Comparison of ENCODE assay signal across 11 cellular contexts in genomic region chr2:60873381-60873780, GRCh38. TPM values are rescaled to one million over a fixed set of nuclear protein-coding genes. Genes with fewer than 3 reads are reported as not detected.
DNase-seq lines count a peak whose midpoint lies in the region; ATAC-seq and FAIRE-seq lines count a peak whose summit lies in the region.
"Had no signal": no experiment of that assay in that cellular context is flagged by ENCODE, and none has a peak within 500 bp of the region (broad histone marks: within the 10 kb centered on the region; RNA-seq: fewer than 3 reads in every experiment).

No MANE protein-coding gene starts in this region.

- H3K36me3 Mint-ChIP-seq in activated T-cell treated with anti-CD3 and anti-CD28 coated beads, Interleukin-2, amount 50 U/mL, for 72 hours (ENCODE audit: insufficient read depth in 2 of 2): peaks cover 2 to 4% of the 10 kb centered on the region in 2 donors
- peaks cover 14 to 16% of the 10 kb centered on the region in 2 donors for H3K36me3 Mint-ChIP-seq in stimulated activated naive B cell treated with anti-CD40 and anti-IgM and Interleukin-4, amounts not matched to agents 10 μg/mL and 1 μg/mL and 100 μg/mL, for 72 hours

- H3K9me3 Mint-ChIP-seq in activated T-cell treated with anti-CD3 and anti-CD28 coated beads, Interleukin-2, amount 50 U/mL, for 72 hours: no peaks in the 10 kb centered on the region
- peaks cover 6 to 7% of the 10 kb centered on the region in 2 donors for H3K9me3 Mint-ChIP-seq in stimulated activated naive B cell treated with anti-CD40 and anti-IgM and Interleukin-4, amounts not matched to agents 10 μg/mL and 1 μg/mL and 100 μg/mL, for 72 hours

- peak overlapping the region; percentile 64 to 78 for H3K4me3 Mint-ChIP-seq in activated T-cell treated with anti-CD3 and anti-CD28 coated beads, Interleukin-2, amount 50 U/mL, for 72 hours
- H3K4me3 Mint-ChIP-seq in stimulated activated naive B cell treated with anti-CD40 and anti-IgM and Interleukin-4, amounts not matched to agents 10 μg/mL and 1 μg/mL and 100 μg/mL, for 72 hours: peak overlapping the region; percentile 47 to 68

- peak in 1 of 2 donors; percentile 13 for DNase-seq in activated T-cell treated with anti-CD3 and anti-CD28 coated beads, Interleukin-2, amount 50 U/mL, for 72 hours
- DNase-seq in activated T-cell treated with anti-CD3 and anti-CD28 coated beads for 4 hours: no peak
- peak; percentile 68 for DNase-seq in stimulated activated naive B cell treated with anti-CD40 and anti-IgM and Interleukin-4, amounts not matched to agents 10 μg/mL and 1 μg/mL and 100 μg/mL, for 72 hours
- DNase-seq in urothelium cell line (ENCODE audit: low spot score): no peak
- no peak for DNase-seq in T-helper 1 cell
- DNase-seq in NCI-H510A treated with DMSO at 0.1 percent for 48 hours (lab: John Stamatoyannopoulos, UW): no peak
- DNase-seq: colonic mucosa; NCI-H2171 treated with DMSO at 0.1 percent for 48 hours; stimulated activated naive CD4-positive, alpha-beta T cell treated with Interleukin-2 at 50 U/mL for 16 hours had no signal

- no peak for FAIRE-seq in urothelium cell line (lab: Jason Lieb, UNC)

- peak overlapping the region; percentile 87 for H3K27ac Mint-ChIP-seq in activated T-cell treated with anti-CD3 and anti-CD28 coated beads, Interleukin-2, amount 50 U/mL, for 72 hours
- peak overlapping the region; percentile 79 for H3K27ac Mint-ChIP-seq in stimulated activated naive B cell treated with anti-CD40 and anti-IgM and Interleukin-4, amounts not matched to agents 10 μg/mL and 1 μg/mL and 100 μg/mL, for 72 hours

- peak; percentile 37 to 39 for ATAC-seq in activated T-cell treated with anti-CD3 and anti-CD28 coated beads, Interleukin-2, amount 50 U/mL, for 72 hours (replicated peaks in 1 of 2)
- peak; percentile 80 for ATAC-seq in GM21737 (IDR thresholded peaks at IDR 0.05; ENCODE audit: unreplicated experiment)
- peak; percentile 90 for ATAC-seq in HG03354 (IDR thresholded peaks at IDR 0.05; ENCODE audit: poor library complexity, severe bottlenecking, unreplicated experiment)
- peak; percentile 90 to 93 for ATAC-seq in stimulated activated naive B cell treated with anti-CD40 and anti-IgM and Interleukin-4, amounts not matched to agents 10 μg/mL and 1 μg/mL and 100 μg/mL, for 72 hours (replicated peaks)

- H3K4me1 Mint-ChIP-seq in activated T-cell treated with anti-CD3 and anti-CD28 coated beads, Interleukin-2, amount 50 U/mL, for 72 hours (ENCODE audit: low read depth): peaks cover 40% of the 10 kb centered on the region
- peaks cover 22 to 56% of the 10 kb centered on the region in 2 donors for H3K4me1 Mint-ChIP-seq in stimulated activated naive B cell treated with anti-CD40 and anti-IgM and Interleukin-4, amounts not matched to agents 10 μg/mL and 1 μg/mL and 100 μg/mL, for 72 hours

- H3K27me3 Mint-ChIP-seq in activated T-cell treated with anti-CD3 and anti-CD28 coated beads, Interleukin-2, amount 50 U/mL, for 72 hours (ENCODE audit: low read depth): no peaks in the 10 kb centered on the region
- H3K27me3 Mint-ChIP-seq in stimulated activated naive B cell treated with anti-CD40 and anti-IgM and Interleukin-4, amounts not matched to agents 10 μg/mL and 1 μg/mL and 100 μg/mL, for 72 hours: no peaks in the 10 kb centered on the region

RNA-seq across cellular contexts. Expression of gene REL, which starts 8.0 kb away (rescaled TPM):
- total RNA-seq in activated T-cell treated with anti-CD3 and anti-CD28 coated beads, Interleukin-2, amount 50 U/mL, for 72 hours: 10 to 100 TPM; 72.6 to 81.0 TPM

Comparison
In these comparisons a context has a peak if more than half of its experiments do, and no peak if none do; other contexts are left out.
1. ATAC-seq: peak in every context shown above with its lines; median percentile 92 in stimulated activated naive B cell treated with anti-CD40 and anti-IgM and Interleukin-4, amounts not matched to agents 10 μg/mL and 1 μg/mL and 100 μg/mL, for 72 hours; 90 in HG03354; 80 in GM21737; 38 in activated T-cell treated with anti-CD3 and anti-CD28 coated beads, Interleukin-2, amount 50 U/mL, for 72 hours.